ENCODE assay signal across 1 cellular context in the genomic region with DNA sequence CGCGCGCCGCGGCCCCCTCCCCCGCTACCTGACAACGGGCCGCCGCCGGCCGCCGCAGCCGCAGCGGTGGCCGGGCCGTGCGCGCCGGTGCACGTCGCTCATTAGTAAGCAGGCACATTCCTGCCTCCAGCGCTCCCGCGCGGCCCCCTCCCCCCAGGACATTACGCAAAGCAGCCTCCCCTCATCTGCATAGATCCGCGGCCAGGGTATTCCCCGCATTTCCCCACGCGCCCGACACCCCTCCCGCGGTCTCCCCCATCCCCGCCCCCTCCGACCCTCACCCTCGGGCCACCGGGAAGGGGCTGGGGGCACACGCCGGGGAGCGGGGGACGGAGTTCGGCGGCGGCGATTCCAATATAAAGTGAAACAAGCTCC.
TF ChIP-seq lines count a peak whose summit lies in the region.

A gene with protein sequence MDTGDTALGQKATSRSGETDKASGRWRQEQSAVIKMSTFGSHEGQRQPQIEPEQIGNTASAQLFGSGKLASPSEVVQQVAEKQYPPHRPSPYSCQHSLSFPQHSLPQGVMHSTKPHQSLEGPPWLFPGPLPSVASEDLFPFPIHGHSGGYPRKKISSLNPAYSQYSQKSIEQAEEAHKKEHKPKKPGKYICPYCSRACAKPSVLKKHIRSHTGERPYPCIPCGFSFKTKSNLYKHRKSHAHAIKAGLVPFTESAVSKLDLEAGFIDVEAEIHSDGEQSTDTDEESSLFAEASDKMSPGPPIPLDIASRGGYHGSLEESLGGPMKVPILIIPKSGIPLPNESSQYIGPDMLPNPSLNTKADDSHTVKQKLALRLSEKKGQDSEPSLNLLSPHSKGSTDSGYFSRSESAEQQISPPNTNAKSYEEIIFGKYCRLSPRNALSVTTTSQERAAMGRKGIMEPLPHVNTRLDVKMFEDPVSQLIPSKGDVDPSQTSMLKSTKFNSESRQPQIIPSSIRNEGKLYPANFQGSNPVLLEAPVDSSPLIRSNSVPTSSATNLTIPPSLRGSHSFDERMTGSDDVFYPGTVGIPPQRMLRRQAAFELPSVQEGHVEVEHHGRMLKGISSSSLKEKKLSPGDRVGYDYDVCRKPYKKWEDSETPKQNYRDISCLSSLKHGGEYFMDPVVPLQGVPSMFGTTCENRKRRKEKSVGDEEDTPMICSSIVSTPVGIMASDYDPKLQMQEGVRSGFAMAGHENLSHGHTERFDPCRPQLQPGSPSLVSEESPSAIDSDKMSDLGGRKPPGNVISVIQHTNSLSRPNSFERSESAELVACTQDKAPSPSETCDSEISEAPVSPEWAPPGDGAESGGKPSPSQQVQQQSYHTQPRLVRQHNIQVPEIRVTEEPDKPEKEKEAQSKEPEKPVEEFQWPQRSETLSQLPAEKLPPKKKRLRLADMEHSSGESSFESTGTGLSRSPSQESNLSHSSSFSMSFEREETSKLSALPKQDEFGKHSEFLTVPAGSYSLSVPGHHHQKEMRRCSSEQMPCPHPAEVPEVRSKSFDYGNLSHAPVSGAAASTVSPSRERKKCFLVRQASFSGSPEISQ (N-terminal part only) (minus strand): TSS at position 106 of the 375 bp plus-strand sequence. CDS start 170,438 bp downstream, outside the sequence.

TF ChIP-seq in HepG2, 621 proteins besides CTCF, POLR2A, EP300 and RAD21 (continued from another document and continues in another):
- TF ChIP-seq, protein P1, sequence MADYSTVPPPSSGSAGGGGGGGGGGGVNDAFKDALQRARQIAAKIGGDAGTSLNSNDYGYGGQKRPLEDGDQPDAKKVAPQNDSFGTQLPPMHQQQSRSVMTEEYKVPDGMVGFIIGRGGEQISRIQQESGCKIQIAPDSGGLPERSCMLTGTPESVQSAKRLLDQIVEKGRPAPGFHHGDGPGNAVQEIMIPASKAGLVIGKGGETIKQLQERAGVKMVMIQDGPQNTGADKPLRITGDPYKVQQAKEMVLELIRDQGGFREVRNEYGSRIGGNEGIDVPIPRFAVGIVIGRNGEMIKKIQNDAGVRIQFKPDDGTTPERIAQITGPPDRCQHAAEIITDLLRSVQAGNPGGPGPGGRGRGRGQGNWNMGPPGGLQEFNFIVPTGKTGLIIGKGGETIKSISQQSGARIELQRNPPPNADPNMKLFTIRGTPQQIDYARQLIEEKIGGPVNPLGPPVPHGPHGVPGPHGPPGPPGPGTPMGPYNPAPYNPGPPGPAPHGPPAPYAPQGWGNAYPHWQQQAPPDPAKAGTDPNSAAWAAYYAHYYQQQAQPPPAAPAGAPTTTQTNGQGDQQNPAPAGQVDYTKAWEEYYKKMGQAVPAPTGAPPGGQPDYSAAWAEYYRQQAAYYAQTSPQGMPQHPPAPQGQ (CRISPR knock-in tag; IDR thresholded peaks at IDR 0.05; ENCODE audit: borderline replicate concordance) = 0 out of 2 replicates have a peak, but pooled peaks have one; percentile 28
- TF ChIP-seq SUZ12 (IDR thresholded peaks at IDR 0.05; ENCODE audit: low read depth, low read length) = no peak
- TF ChIP-seq, protein P2, sequence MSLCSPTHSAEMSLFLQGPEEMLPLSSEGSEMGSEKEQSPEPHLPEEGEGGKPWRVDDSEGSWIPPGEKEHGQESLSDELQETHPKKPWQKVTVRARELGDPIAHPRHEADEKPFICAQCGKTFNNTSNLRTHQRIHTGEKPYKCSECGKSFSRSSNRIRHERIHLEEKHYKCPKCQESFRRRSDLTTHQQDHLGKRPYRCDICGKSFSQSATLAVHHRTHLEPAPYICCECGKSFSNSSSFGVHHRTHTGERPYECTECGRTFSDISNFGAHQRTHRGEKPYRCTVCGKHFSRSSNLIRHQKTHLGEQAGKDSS (CRISPR knock-in tag; IDR thresholded peaks at IDR 0.05; ENCODE audit: borderline replicate concordance, low read depth) = no peak
- TF ChIP-seq SALL1 (CRISPR knock-in tag; IDR thresholded peaks at IDR 0.05) = peak; percentile 26
- no peak; the same call in 1 of the 2 replicates for TF ChIP-seq ZNF563 (CRISPR knock-in tag; IDR thresholded peaks at IDR 0.05)
- TF ChIP-seq, protein P3, sequence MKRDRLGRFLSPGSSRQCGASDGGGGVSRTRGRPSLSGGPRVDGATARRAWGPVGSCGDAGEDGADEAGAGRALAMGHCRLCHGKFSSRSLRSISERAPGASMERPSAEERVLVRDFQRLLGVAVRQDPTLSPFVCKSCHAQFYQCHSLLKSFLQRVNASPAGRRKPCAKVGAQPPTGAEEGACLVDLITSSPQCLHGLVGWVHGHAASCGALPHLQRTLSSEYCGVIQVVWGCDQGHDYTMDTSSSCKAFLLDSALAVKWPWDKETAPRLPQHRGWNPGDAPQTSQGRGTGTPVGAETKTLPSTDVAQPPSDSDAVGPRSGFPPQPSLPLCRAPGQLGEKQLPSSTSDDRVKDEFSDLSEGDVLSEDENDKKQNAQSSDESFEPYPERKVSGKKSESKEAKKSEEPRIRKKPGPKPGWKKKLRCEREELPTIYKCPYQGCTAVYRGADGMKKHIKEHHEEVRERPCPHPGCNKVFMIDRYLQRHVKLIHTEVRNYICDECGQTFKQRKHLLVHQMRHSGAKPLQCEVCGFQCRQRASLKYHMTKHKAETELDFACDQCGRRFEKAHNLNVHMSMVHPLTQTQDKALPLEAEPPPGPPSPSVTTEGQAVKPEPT (CRISPR knock-in tag; IDR thresholded peaks at IDR 0.05; ENCODE audit: low read depth) = no peak
- no peak for TF ChIP-seq ZNF550 (CRISPR knock-in tag; IDR thresholded peaks at IDR 0.05; ENCODE audit: borderline replicate concordance)
- 0 out of 2 replicates have a peak, but pooled peaks have one; percentile 5 for TF ChIP-seq SNAI1 (CRISPR knock-in tag; IDR thresholded peaks at IDR 0.05; ENCODE audit: borderline replicate concordance)
- TF ChIP-seq TEAD3 (CRISPR knock-in tag; optimal IDR thresholded peaks at IDR 0.05; ENCODE audit: borderline replicate concordance) = peak; percentile 86
- TF ChIP-seq, protein P4, sequence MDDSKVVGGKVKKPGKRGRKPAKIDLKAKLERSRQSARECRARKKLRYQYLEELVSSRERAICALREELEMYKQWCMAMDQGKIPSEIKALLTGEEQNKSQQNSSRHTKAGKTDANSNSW (CRISPR knock-in tag; IDR thresholded peaks at IDR 0.05; ENCODE audit: borderline replicate concordance) = no peak
- TF ChIP-seq MED1 (CRISPR knock-in tag; IDR thresholded peaks at IDR 0.05) = peak; percentile 46
- no peak for TF ChIP-seq ZNF841 (CRISPR knock-in tag; IDR thresholded peaks at IDR 0.05; ENCODE audit: borderline replicate concordance)
- TF ChIP-seq MAZ (IDR thresholded peaks at IDR 0.05; ENCODE audit: borderline replicate concordance, low read depth, low read length) = peak; percentile 98
- TF ChIP-seq MAZ (CRISPR knock-in tag; IDR thresholded peaks at IDR 0.05; ENCODE audit: low read depth) = peak; percentile 93
- TF ChIP-seq PCBP1 (IDR thresholded peaks at IDR 0.05; ENCODE audit: borderline replicate concordance, low read depth, low read length) = 0 out of 2 replicates have a peak, but pooled peaks have one; percentile 14
- no peak for TF ChIP-seq TBP (CRISPR knock-in tag; IDR thresholded peaks at IDR 0.05)
- TF ChIP-seq, protein P5, sequence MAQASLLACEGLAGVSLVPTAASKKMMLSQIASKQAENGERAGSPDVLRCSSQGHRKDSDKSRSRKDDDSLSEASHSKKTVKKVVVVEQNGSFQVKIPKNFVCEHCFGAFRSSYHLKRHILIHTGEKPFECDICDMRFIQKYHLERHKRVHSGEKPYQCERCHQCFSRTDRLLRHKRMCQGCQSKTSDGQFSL (CRISPR knock-in tag; IDR thresholded peaks at IDR 0.05) = no peak; the same call in 1 of the 2 replicates
- TF ChIP-seq, protein P6, sequence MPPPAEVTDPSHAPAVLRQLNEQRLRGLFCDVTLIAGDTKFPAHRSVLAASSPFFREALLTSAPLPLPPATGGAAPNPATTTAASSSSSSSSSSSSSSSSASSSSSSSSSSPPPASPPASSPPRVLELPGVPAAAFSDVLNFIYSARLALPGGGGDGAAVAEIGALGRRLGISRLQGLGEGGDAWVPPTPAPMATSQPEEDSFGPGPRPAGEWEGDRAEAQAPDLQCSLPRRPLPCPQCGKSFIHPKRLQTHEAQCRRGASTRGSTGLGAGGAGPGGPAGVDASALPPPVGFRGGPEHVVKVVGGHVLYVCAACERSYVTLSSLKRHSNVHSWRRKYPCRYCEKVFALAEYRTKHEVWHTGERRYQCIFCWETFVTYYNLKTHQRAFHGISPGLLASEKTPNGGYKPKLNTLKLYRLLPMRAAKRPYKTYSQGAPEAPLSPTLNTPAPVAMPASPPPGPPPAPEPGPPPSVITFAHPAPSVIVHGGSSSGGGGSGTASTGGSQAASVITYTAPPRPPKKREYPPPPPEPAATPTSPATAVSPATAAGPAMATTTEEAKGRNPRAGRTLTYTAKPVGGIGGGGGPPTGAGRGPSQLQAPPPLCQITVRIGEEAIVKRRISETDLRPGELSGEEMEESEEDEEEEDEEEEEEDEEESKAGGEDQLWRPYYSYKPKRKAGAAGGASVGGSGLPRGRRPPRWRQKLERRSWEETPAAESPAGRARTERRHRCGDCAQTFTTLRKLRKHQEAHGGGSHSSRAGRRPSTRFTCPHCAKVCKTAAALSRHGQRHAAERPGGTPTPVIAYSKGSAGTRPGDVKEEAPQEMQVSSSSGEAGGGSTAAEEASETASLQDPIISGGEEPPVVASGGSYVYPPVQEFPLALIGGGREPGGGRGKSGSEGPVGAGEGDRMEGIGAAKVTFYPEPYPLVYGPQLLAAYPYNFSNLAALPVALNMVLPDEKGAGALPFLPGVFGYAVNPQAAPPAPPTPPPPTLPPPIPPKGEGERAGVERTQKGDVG (CRISPR knock-in tag; IDR thresholded peaks at IDR 0.05; ENCODE audit: borderline replicate concordance) = no peak
- TF ChIP-seq, protein P7, sequence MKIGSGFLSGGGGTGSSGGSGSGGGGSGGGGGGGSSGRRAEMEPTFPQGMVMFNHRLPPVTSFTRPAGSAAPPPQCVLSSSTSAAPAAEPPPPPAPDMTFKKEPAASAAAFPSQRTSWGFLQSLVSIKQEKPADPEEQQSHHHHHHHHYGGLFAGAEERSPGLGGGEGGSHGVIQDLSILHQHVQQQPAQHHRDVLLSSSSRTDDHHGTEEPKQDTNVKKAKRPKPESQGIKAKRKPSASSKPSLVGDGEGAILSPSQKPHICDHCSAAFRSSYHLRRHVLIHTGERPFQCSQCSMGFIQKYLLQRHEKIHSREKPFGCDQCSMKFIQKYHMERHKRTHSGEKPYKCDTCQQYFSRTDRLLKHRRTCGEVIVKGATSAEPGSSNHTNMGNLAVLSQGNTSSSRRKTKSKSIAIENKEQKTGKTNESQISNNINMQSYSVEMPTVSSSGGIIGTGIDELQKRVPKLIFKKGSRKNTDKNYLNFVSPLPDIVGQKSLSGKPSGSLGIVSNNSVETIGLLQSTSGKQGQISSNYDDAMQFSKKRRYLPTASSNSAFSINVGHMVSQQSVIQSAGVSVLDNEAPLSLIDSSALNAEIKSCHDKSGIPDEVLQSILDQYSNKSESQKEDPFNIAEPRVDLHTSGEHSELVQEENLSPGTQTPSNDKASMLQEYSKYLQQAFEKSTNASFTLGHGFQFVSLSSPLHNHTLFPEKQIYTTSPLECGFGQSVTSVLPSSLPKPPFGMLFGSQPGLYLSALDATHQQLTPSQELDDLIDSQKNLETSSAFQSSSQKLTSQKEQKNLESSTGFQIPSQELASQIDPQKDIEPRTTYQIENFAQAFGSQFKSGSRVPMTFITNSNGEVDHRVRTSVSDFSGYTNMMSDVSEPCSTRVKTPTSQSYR (CRISPR knock-in tag; IDR thresholded peaks at IDR 0.05; ENCODE audit: borderline replicate concordance) = peak; percentile 93
- peak; percentile 93 for TF ChIP-seq CEBPB (IDR thresholded peaks at IDR 0.05; ENCODE audit: borderline replicate concordance, low read depth, low read length)
- no peak for TF ChIP-seq BORCS8-MEF2B (CRISPR knock-in tag; IDR thresholded peaks at IDR 0.05)
- TF ChIP-seq AGO1 (IDR thresholded peaks at IDR 0.05; ENCODE audit: low read depth, low read length, poor library complexity, severe bottlenecking) = no peak
- no peak for TF ChIP-seq ZNF75D (CRISPR knock-in tag; IDR thresholded peaks at IDR 0.05; ENCODE audit: borderline replicate concordance)
- no peak for TF ChIP-seq RFXANK (CRISPR knock-in tag; IDR thresholded peaks at IDR 0.05)
- TF ChIP-seq SMC3 (IDR thresholded peaks at IDR 0.05; ENCODE audit: low read length) = no peak
- 0 out of 2 replicates have a peak, but pooled peaks have one; percentile 28 for TF ChIP-seq PAX8 (CRISPR knock-in tag; IDR thresholded peaks at IDR 0.05; ENCODE audit: borderline replicate concordance)
- 0 out of 2 replicates have a peak, but pooled peaks have one; percentile 17 for TF ChIP-seq ZSCAN20 (CRISPR knock-in tag; IDR thresholded peaks at IDR 0.05; ENCODE audit: borderline replicate concordance)
- TF ChIP-seq, protein P8, sequence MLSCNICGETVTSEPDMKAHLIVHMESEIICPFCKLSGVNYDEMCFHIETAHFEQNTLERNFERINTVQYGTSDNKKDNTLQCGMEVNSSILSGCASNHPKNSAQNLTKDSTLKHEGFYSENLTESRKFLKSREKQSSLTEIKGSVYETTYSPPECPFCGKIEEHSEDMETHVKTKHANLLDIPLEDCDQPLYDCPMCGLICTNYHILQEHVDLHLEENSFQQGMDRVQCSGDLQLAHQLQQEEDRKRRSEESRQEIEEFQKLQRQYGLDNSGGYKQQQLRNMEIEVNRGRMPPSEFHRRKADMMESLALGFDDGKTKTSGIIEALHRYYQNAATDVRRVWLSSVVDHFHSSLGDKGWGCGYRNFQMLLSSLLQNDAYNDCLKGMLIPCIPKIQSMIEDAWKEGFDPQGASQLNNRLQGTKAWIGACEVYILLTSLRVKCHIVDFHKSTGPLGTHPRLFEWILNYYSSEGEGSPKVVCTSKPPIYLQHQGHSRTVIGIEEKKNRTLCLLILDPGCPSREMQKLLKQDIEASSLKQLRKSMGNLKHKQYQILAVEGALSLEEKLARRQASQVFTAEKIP (CRISPR knock-in tag; IDR thresholded peaks at IDR 0.05; ENCODE audit: borderline replicate concordance) = no peak
- TF ChIP-seq, protein P9, sequence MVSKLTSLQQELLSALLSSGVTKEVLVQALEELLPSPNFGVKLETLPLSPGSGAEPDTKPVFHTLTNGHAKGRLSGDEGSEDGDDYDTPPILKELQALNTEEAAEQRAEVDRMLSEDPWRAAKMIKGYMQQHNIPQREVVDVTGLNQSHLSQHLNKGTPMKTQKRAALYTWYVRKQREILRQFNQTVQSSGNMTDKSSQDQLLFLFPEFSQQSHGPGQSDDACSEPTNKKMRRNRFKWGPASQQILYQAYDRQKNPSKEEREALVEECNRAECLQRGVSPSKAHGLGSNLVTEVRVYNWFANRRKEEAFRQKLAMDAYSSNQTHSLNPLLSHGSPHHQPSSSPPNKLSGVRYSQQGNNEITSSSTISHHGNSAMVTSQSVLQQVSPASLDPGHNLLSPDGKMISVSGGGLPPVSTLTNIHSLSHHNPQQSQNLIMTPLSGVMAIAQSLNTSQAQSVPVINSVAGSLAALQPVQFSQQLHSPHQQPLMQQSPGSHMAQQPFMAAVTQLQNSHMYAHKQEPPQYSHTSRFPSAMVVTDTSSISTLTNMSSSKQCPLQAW (CRISPR knock-in tag; IDR thresholded peaks at IDR 0.05) = 0 out of 2 replicates have a peak, but pooled peaks have one; percentile 37
- no peak for TF ChIP-seq RFXAP (CRISPR knock-in tag; IDR thresholded peaks at IDR 0.05; ENCODE audit: borderline replicate concordance)
- TF ChIP-seq XRCC5 (optimal IDR thresholded peaks at IDR 0.05; ENCODE audit: low read length) = peak; percentile 2
- TF ChIP-seq FOXK2 (IDR thresholded peaks at IDR 0.05) = no peak
